10 cellular contexts compared by ENCODE assay signal in the genomic region with DNA sequence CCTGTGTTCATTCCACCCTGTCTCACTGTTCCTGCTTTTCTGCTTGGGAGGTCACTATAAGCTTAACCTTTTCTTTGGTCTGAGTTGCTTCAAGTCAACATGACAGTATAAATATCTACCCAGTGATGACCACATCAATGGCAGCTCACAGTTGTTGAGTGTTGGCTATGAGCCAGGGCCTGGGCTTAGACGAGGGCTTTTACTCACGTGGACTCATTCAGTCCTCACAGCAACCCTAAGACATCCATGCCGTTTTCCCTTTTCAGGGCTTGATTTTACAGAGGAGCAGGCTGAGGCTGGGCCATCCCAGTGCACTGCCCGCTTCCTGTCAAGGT. TPM values are rescaled to one million over a fixed set of nuclear protein-coding genes. Genes with fewer than 3 reads are reported as not detected.
DNase-seq lines count a peak whose midpoint lies in the region; ATAC-seq and TF ChIP-seq lines count a peak whose summit lies in the region.
"Had no signal": no experiment of that assay in that cellular context is flagged by ENCODE, and none has a peak within 500 bp of the region (broad histone marks: within the 10 kb centered on the region; RNA-seq: fewer than 3 reads in every experiment).

No MANE protein-coding gene starts in this region.

- H3K4me3 ChIP-seq in stomach smooth muscle (ENCODE audit: low read length in 2 of 2): peak overlapping the region; percentile 29
- H3K4me3 ChIP-seq in PC-3 (ENCODE audit: low read length): no peak overlapping the region
- H3K4me3 ChIP-seq: SK-N-MC had no signal

- H4K20me1 ChIP-seq in PC-3 (ENCODE audit: low read length): no peaks in the 10 kb centered on the region

- H3K27ac ChIP-seq in stomach smooth muscle (ENCODE audit: low read length): peak overlapping the region; percentile 96
- no peak overlapping the region for H3K27ac ChIP-seq in PC-3 (ENCODE audit: low read length)
- H3K27ac ChIP-seq: C4-2B had no signal

- no peak overlapping the region for H3K4me3 Mint-ChIP-seq in activated naive CD4-positive, alpha-beta T cell treated with anti-CD3 and anti-CD28 coated beads, Interleukin-2, amount 10 ng/mL, durations not matched to agents 7 days and 5 days

- intact Hi-C loops in left ventricle myocardium superior (cut with micrococcal nuclease) (no loop called here), PC-3 (cut with micrococcal nuclease) (no loop called here)

- POLR2A ChIA-PET in GM10248 (lab: Yijun Ruan, JAX) (no interaction called here), PC-3 (lab: Charles Lee; ENCODE audit: unreplicated experiment) (no interaction called here)

- H3K9me3 Mint-ChIP-seq in activated naive CD4-positive, alpha-beta T cell treated with anti-CD3 and anti-CD28 coated beads, Interleukin-2, amount 10 ng/mL, durations not matched to agents 7 days and 5 days: no peaks in the 10 kb centered on the region

- DNase-seq in activated CD4-positive, alpha-beta T cell treated with anti-CD3 and anti-CD28 coated beads for 48 hours: peak; percentile 44
- no peak for DNase-seq in activated CD4-positive, alpha-beta T cell treated with anti-CD3 and anti-CD28 coated beads, Interleukin-2, amount 50 U/mL, for 4 hours
- peak; percentile 43 for DNase-seq in activated naive CD4-positive, alpha-beta T cell treated with anti-CD3 and anti-CD28 coated beads, Interleukin-2, amount 10 ng/mL, durations not matched to agents 7 days and 5 days
- peak; percentile 80 for DNase-seq in left ventricle myocardium superior
- DNase-seq in GM10248 (ENCODE audit: extremely low spot score): no peak
- DNase-seq in KG1 (lab: John Stamatoyannopoulos, UW): no peak
- no peak for DNase-seq in PC-3

- H3K36me3 ChIP-seq in stomach smooth muscle (ENCODE audit: control insufficient read depth in 2 of 2, insufficient read depth in 2 of 2, low read length in 2 of 2): peaks cover 41 to 58% of the 10 kb centered on the region in 2 donors
- H3K36me3 ChIP-seq in PC-3 (ENCODE audit: low read depth, low read length): peaks cover 73% of the 10 kb centered on the region

- TF ChIP-seq CTCF in GM10248 (IDR thresholded peaks at IDR 0.05; ENCODE audit: control extremely low read depth, extremely low read depth, low read depth, missing control alignments) (no peak), PC-3 (conservative IDR thresholded peaks at IDR 0.05; ENCODE audit: low read depth, low read length) (no peak)

- H3K4me1 Mint-ChIP-seq in activated naive CD4-positive, alpha-beta T cell treated with anti-CD3 and anti-CD28 coated beads, Interleukin-2, amount 10 ng/mL, durations not matched to agents 7 days and 5 days: peaks cover 89% of the 10 kb centered on the region

- no TSS peak for BruUV-seq in PC-3 (replicated peaks; lab: Mats Ljungman, UMichigan)

- CTCF ChIA-PET in activated naive CD4-positive, alpha-beta T cell treated with anti-CD3 and anti-CD28 coated beads, Interleukin-2, amount 10 ng/mL, durations not matched to agents 7 days and 5 days (lab: Charles Lee): interaction anchor here (0.6 to 2.9 kb wide), 3 partner anchors 10 to 264 kb away, joined by 3 to 20 read pairs (median 4); partner anchors contain the start of gene CCDC97
- CTCF ChIA-PET in GM10248 (lab: Yijun Ruan, JAX): interaction anchor here (2.0 to 11.5 kb wide), 2 partner anchors 9 to 19 kb away, joined by 4 to 124 read pairs; partner anchors contain the start of gene CCDC97
- CTCF ChIA-PET in PC-3 (lab: Charles Lee): no interaction called here

- H3K27me3 Mint-ChIP-seq in activated naive CD4-positive, alpha-beta T cell treated with anti-CD3 and anti-CD28 coated beads, Interleukin-2, amount 10 ng/mL, durations not matched to agents 7 days and 5 days: no peaks in the 10 kb centered on the region

- no peak overlapping the region for H2AFZ ChIP-seq in PC-3 (ENCODE audit: low read length)

- H3K4me1 ChIP-seq in stomach smooth muscle (ENCODE audit: control insufficient read depth, insufficient read depth, low read length): peaks cover 59% of the 10 kb centered on the region
- H3K4me1 ChIP-seq in PC-3 (ENCODE audit: insufficient read depth, low read length): no peaks in the 10 kb centered on the region

- no peaks in the 10 kb centered on the region for H3K27me3 ChIP-seq in stomach smooth muscle (ENCODE audit: control insufficient read depth in 1 of 2, insufficient read depth in 2 of 2, low read length in 2 of 2)
- no peaks in the 10 kb centered on the region for H3K27me3 ChIP-seq in PC-3 (ENCODE audit: low read length)

- H3K27ac Mint-ChIP-seq in activated naive CD4-positive, alpha-beta T cell treated with anti-CD3 and anti-CD28 coated beads, Interleukin-2, amount 10 ng/mL, durations not matched to agents 7 days and 5 days: peak overlapping the region; percentile 95

- no peak overlapping the region for H3K9ac ChIP-seq in stomach smooth muscle (ENCODE audit: low read length in 2 of 2)
- no peak overlapping the region for H3K9ac ChIP-seq in PC-3 (ENCODE audit: low read length)

- no peaks in the 10 kb centered on the region for H3F3A ChIP-seq in PC-3 (ENCODE audit: low read length, unreplicated experiment)

- no peaks in the 10 kb centered on the region for H3K9me3 ChIP-seq in stomach smooth muscle (ENCODE audit: control insufficient read depth in 2 of 2, low read length in 2 of 2)
- no peaks in the 10 kb centered on the region for H3K9me3 ChIP-seq in PC-3 (ENCODE audit: low read length)

- H3K79me2 ChIP-seq in PC-3 (ENCODE audit: low read length): no peaks in the 10 kb centered on the region

- ATAC-seq in left ventricle myocardium superior (peak; percentile 63), PC-3 (no peak)

- peaks cover 89% of the 10 kb centered on the region for H3K36me3 Mint-ChIP-seq in activated naive CD4-positive, alpha-beta T cell treated with anti-CD3 and anti-CD28 coated beads, Interleukin-2, amount 10 ng/mL, durations not matched to agents 7 days and 5 days

- no peaks in the 10 kb centered on the region for H3K9me2 ChIP-seq in PC-3 (replicated peaks; ENCODE audit: low read length)

- no peak overlapping the region for H3K4me2 ChIP-seq in PC-3 (ENCODE audit: low read length)

RNA-seq across cellular contexts. Expression of gene CCDC97, which starts 10.2 kb away (rescaled TPM):
- total RNA-seq in left ventricle myocardium superior (15.9 TPM), PC-3 (2014; rRNA removed) (18.3 and 18.4 TPM in 2 replicates)

RNA-seq across cellular contexts. Expression of gene HNRNPUL1, which starts 35.5 kb away (rescaled TPM):
- total RNA-seq in left ventricle myocardium superior (128 TPM), PC-3 (2014; rRNA removed) (158 and 198 TPM in 2 replicates)

RNA-seq across cellular contexts. Expression of gene TGFB1, which starts 54.0 kb away (rescaled TPM):
- total RNA-seq in left ventricle myocardium superior (13.2 TPM), PC-3 (2014; rRNA removed) (16.4 and 23.4 TPM in 2 replicates)

Comparison
In these comparisons a context has a peak if more than half of its experiments do, and no peak if none do; other contexts are left out.
1. DNase-seq: peak in activated CD4-positive, alpha-beta T cell treated with anti-CD3 and anti-CD28 coated beads for 48 hours (single experiment), activated naive CD4-positive, alpha-beta T cell treated with anti-CD3 and anti-CD28 coated beads, Interleukin-2, amount 10 ng/mL, durations not matched to agents 7 days and 5 days (single experiment) and left ventricle myocardium superior (single experiment); none in activated CD4-positive, alpha-beta T cell treated with anti-CD3 and anti-CD28 coated beads, Interleukin-2, amount 50 U/mL, for 4 hours (0 of 2), GM10248 (single experiment), KG1 (single experiment) and PC-3 (single experiment).